Comparison of ENCODE assay signal across 14 cellular contexts in genomic region chr2:98866033-98866432, GRCh38.
"Had no signal": no experiment of that assay in that cellular context is flagged by ENCODE, and none has a peak within 500 bp of the region (broad histone marks: within the 10 kb centered on the region; RNA-seq: fewer than 3 reads in every experiment).

No MANE protein-coding gene starts in this region.

- DNase-seq: activated CD4-positive, alpha-beta T cell treated with anti-CD3 and anti-CD28 coated beads, Interleukin-2, amount 50 U/mL, for 4 hours; activated CD4-positive, CD25-positive, alpha-beta regulatory T cell; activated effector memory CD4-positive, alpha-beta T cell treated with anti-CD3 and anti-CD28 coated beads, Interleukin-2, amount 50 U/mL, for 16 hours; activated T-cell treated with anti-CD3 and anti-CD28 coated beads, Interleukin-2, amount 50 U/mL, for 1 hour; amygdala; kidney; left ventricle myocardium superior; right cardiac atrium; spleen; stimulated activated CD4-positive, alpha-beta T cell treated with anti-CD3 and anti-CD28 coated beads, Interleukin-1b, Interleukin-23, amount 100 ng/mL, for 48 hours; stimulated activated naive CD4-positive, alpha-beta T cell; substantia nigra had no signal

- H3K4me1 ChIP-seq: spleen had no signal

- H3K27me3 Mint-ChIP-seq: progenitor cell of endocrine pancreas had no signal

- H3K27ac Mint-ChIP-seq: activated naive CD8-positive, alpha-beta T cell; progenitor cell of endocrine pancreas had no signal

- H3K4me3 Mint-ChIP-seq: activated naive CD8-positive, alpha-beta T cell had no signal

- H3K27me3 ChIP-seq: spleen had no signal

- ATAC-seq: left ventricle myocardium superior, right cardiac atrium had no signal

- H3K36me3 ChIP-seq: spleen had no signal

- H3K4me3 ChIP-seq: spleen had no signal

- H3K27ac ChIP-seq: spleen had no signal
